In the genomic region with DNA sequence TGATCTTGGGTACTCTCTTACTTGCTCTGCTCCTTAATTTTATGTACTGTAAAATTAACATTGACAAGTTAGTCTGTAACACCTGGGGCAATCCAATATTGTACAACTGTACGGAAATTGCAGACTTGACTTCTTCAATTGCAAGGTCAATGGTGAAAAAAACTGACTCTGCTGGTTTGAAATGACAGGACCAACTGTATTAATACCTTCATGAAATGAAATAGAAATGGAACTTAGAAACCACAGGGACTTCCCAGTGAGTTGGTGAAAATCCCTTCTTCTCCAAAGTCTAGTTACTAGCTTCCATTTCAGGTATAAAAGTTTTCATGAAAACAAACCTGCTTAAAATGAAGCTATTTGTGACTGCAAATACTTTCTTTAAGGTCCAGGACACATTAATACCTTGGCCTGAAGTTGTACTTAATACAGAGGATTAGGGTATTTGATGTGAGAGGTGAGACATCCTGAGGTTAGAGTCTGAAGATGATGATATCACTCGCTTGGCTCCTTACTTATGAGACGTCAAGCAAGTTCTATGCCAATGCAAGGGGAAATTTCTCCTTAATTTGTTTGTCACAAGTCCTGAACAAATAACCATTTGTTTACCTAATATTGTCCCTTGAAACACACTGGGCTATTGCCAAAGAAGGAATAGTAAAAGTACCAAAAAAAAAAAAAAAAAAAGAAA, we compare ENCODE assay signal across 24 cellular contexts.
DNase-seq lines count a peak whose midpoint lies in the region; ATAC-seq and FAIRE-seq lines count a peak whose summit lies in the region.
"Had no signal": no experiment of that assay in that cellular context is flagged by ENCODE, and none has a peak within 500 bp of the region (broad histone marks: within the 10 kb centered on the region; RNA-seq: fewer than 3 reads in every experiment).

No MANE protein-coding gene starts in this region.

- peak; percentile 39 for FAIRE-seq in GM19239 (lab: Jason Lieb, UNC)
- FAIRE-seq: HTR-8/SVneo, pancreas had no signal

- ATAC-seq in GM18502 (IDR thresholded peaks at IDR 0.05; ENCODE audit: poor library complexity, unreplicated experiment) (peak; percentile 71), HG02798 (IDR thresholded peaks at IDR 0.05; ENCODE audit: poor library complexity, unreplicated experiment) (peak; percentile 60), esophagus mucosa (peak; percentile 56), GM19035 (IDR thresholded peaks at IDR 0.05; ENCODE audit: unreplicated experiment) (no peak)
- ATAC-seq: pancreas had no signal

- no peak for DNase-seq in GM19239 (ENCODE audit: insufficient read length, low spot score)
- DNase-seq in activated CD8-positive, alpha-beta memory T cell treated with anti-CD3 and anti-CD28 coated beads, Interleukin-2, amount 50 U/mL, for 4 hours: no peak
- DNase-seq in stimulated activated CD4-positive, alpha-beta T cell treated with anti-CD3 and anti-CD28 coated beads, Interleukin-4, amount 100 ng/mL, for 4 hours: no peak
- DNase-seq: activated effector memory CD4-positive, alpha-beta T cell treated with Interleukin-2 at 50 U/mL for 16 hours; AML-193; amniotic stem cell; central memory CD4-positive, alpha-beta T cell; DND-41; dorsolateral prefrontal cortex; foreskin melanocyte; H7; kidney glomerular epithelial cell; naive B cell; NCI-H1048; NCI-H2081 treated with DMSO at 0.1 percent for 48 hours; pancreas; sigmoid colon; T1000; trophoblast cell had no signal
